ENCODE assay signal across 22 cellular contexts in genomic region chr6:156869986-156870398, GRCh38.
A peak's percentile ranks its signal among the peaks of the same experiment; 100 is the strongest.
DNase-seq lines count a peak whose midpoint lies in the region; ATAC-seq and TF ChIP-seq lines count a peak whose summit lies in the region.
"Had no signal": no experiment of that assay in that cellular context is flagged by ENCODE, and none has a peak within 500 bp of the region (broad histone marks: within the 10 kb centered on the region; RNA-seq: fewer than 3 reads in every experiment).

No MANE protein-coding gene starts in this region.

- H3K9me3 Mint-ChIP-seq in GM23338 (no peaks in the 10 kb centered on the region), neural progenitor cell (peaks cover 6% of the 10 kb centered on the region)
- no peaks in the 10 kb centered on the region for H3K9me3 Mint-ChIP-seq in activated T-helper 17 cell treated with anti-CD3 and anti-CD28 coated beads, Interleukin-2, amount 50 U/mL, for 72 hours
- H3K9me3 Mint-ChIP-seq: activated B cell treated with CpG ODN at 0.5 μM for 24 hours; T-helper 2 cell treated with Interferon-gamma antibody and Interleukin-4, amounts not matched to agents 5 μg/mL and 100 μg/mL, for 36 hours had no signal

- H3K27me3 Mint-ChIP-seq in GM23338 (ENCODE audit: insufficient read depth, low read depth, poor library complexity) (peaks cover 18% of the 10 kb centered on the region), neural progenitor cell (ENCODE audit: insufficient read depth, low read depth) (no peaks in the 10 kb centered on the region)
- no peaks in the 10 kb centered on the region for H3K27me3 Mint-ChIP-seq in activated T-helper 17 cell treated with anti-CD3 and anti-CD28 coated beads, Interleukin-2, amount 50 U/mL, for 72 hours
- H3K27me3 Mint-ChIP-seq: activated B cell treated with CpG ODN at 0.5 μM for 24 hours had no signal

- H3K27me3 ChIP-seq in GM23338 (ENCODE audit: insufficient read depth) = no peaks in the 10 kb centered on the region
- H3K27me3 ChIP-seq in neural progenitor cell = no peaks in the 10 kb centered on the region
- H3K27me3 ChIP-seq: BE2C, brain microvascular endothelial cell had no signal

- H3K9me2 ChIP-seq in GM23338 (ENCODE audit: insufficient read depth) = peaks cover 4% of the 10 kb centered on the region
- H3K9me2 ChIP-seq: SK-N-SH had no signal

- H3K36me3 Mint-ChIP-seq in GM23338 (ENCODE audit: low read depth) (no peaks in the 10 kb centered on the region; the same call in 2 of the 3 replicates), neural progenitor cell (peaks cover 11% of the 10 kb centered on the region)
- H3K36me3 Mint-ChIP-seq in activated T-helper 17 cell treated with anti-CD3 and anti-CD28 coated beads, Interleukin-2, amount 50 U/mL, for 72 hours (ENCODE audit: low read depth) = peaks cover 6% of the 10 kb centered on the region

- H2AFZ ChIP-seq in GM23338 = no peak overlapping the region
- H2AFZ ChIP-seq in neural progenitor cell (replicated peaks) = no peak overlapping the region

- DNase-seq in GM23338 (ENCODE audit: low spot score) (peak; percentile 65), iPS-NIHi11 (ENCODE audit: low spot score) (peak; percentile 43), neural progenitor cell (ENCODE audit: low spot score) (peak; percentile 63), left lobe of liver (ENCODE audit: low spot score) (no peak)
- no peak for DNase-seq in activated T-cell treated with anti-CD3 and anti-CD28 coated beads, Interleukin-2, amount 50 U/mL, for 1 hour
- DNase-seq: activated B cell treated with CpG ODN at 0.5 μM for 24 hours; activated CD4-positive, alpha-beta T cell treated with anti-CD3 and anti-CD28 coated beads, Interleukin-2, amount 50 U/mL, for 48 hours; activated gamma-delta T cell; BE2C; brain microvascular endothelial cell; COR-L47; MM.1S; NCI-H1436 treated with DMSO at 0.1 percent for 48 hours; NCI-H69; right cardiac atrium; RPMI8226; SK-N-SH had no signal

- H3K4me3 ChIP-seq in GM23338 (peak overlapping the region; percentile 32; the same call in 1 of the 2 replicates), neural progenitor cell (peak overlapping the region; percentile 20)

- H4K20me1 ChIP-seq in GM23338 (replicated peaks; ENCODE audit: insufficient read depth) (peaks cover 7% of the 10 kb centered on the region; the same call in 1 of the 2 replicates), neural progenitor cell (ENCODE audit: low read depth) (peaks cover 92% of the 10 kb centered on the region)

- H3K4me2 ChIP-seq in GM23338 (peak overlapping the region; percentile 59), neural progenitor cell (peak overlapping the region; percentile 76)
- H3K4me2 ChIP-seq: SK-N-SH had no signal

- H3K4me1 Mint-ChIP-seq in GM23338 = peaks cover 86% of the 10 kb centered on the region
- peaks cover 43% of the 10 kb centered on the region for H3K4me1 Mint-ChIP-seq in activated T-helper 17 cell treated with anti-CD3 and anti-CD28 coated beads, Interleukin-2, amount 50 U/mL, for 72 hours
- H3K4me1 Mint-ChIP-seq in neural progenitor cell = peaks cover 33% of the 10 kb centered on the region

- no peaks in the 10 kb centered on the region for H3K9me3 ChIP-seq in neural progenitor cell (ENCODE audit: low read depth)
- H3K9me3 ChIP-seq: BE2C, SK-N-SH had no signal

- peaks cover 65% of the 10 kb centered on the region for H3K4me1 ChIP-seq in GM23338 (ENCODE audit: insufficient read depth)
- H3K4me1 ChIP-seq in neural progenitor cell = peaks cover 43% of the 10 kb centered on the region

- no peak for TF ChIP-seq CTCF in GM23338 (conservative IDR thresholded peaks at IDR 0.05; ENCODE audit: low read depth in 2 of 2)
- TF ChIP-seq CTCF in neural progenitor cell (IDR thresholded peaks at IDR 0.05) = no peak

- H3F3A ChIP-seq in GM23338 (replicated peaks; ENCODE audit: low read depth) (no peaks in the 10 kb centered on the region), neural progenitor cell (ENCODE audit: low read depth) (peaks cover 20% of the 10 kb centered on the region)

- ATAC-seq in GM23338 (peak; percentile 68), left lobe of liver (no peak), HG02623 (IDR thresholded peaks at IDR 0.05; ENCODE audit: unreplicated experiment) (no peak), GM21723 (IDR thresholded peaks at IDR 0.05; ENCODE audit: unreplicated experiment) (no peak)
- ATAC-seq in activated T-helper 17 cell treated with anti-CD3 and anti-CD28 coated beads, Interleukin-2, amount 50 U/mL, for 72 hours (replicated peaks) = no peak
- ATAC-seq: right cardiac atrium had no signal

- no peak overlapping the region for H3K9ac ChIP-seq in neural progenitor cell
- H3K9ac ChIP-seq: SK-N-SH had no signal

- H3K27ac ChIP-seq in GM23338 (ENCODE audit: low read depth) (peak overlapping the region; percentile 91), neural progenitor cell (peak overlapping the region; percentile 86)
- H3K27ac ChIP-seq: brain microvascular endothelial cell, HL-60 had no signal

- H3K4me3 Mint-ChIP-seq in GM23338 (peak overlapping the region; percentile 65), neural progenitor cell (peak overlapping the region; percentile 44)
- H3K4me3 Mint-ChIP-seq in activated T-helper 17 cell treated with anti-CD3 and anti-CD28 coated beads, Interleukin-2, amount 50 U/mL, for 72 hours = no peak overlapping the region
- H3K4me3 Mint-ChIP-seq: activated B cell treated with CpG ODN at 0.5 μM for 24 hours; T-helper 2 cell treated with Interferon-gamma antibody and Interleukin-4, amounts not matched to agents 5 μg/mL and 100 μg/mL, for 36 hours had no signal

- H3K79me2 ChIP-seq in GM23338 (replicated peaks; ENCODE audit: insufficient read depth) = peaks cover 100% of the 10 kb centered on the region
- H3K79me2 ChIP-seq in neural progenitor cell (ENCODE audit: low read depth) = peaks cover 100% of the 10 kb centered on the region

- no peaks in the 10 kb centered on the region for H3K36me3 ChIP-seq in GM23338 (ENCODE audit: insufficient read depth)
- H3K36me3 ChIP-seq in neural progenitor cell = no peaks in the 10 kb centered on the region
- H3K36me3 ChIP-seq: BE2C, brain microvascular endothelial cell had no signal

- H3K27ac Mint-ChIP-seq in GM23338 = peak overlapping the region; percentile 96
- peak overlapping the region; percentile 16 for H3K27ac Mint-ChIP-seq in activated T-helper 17 cell treated with anti-CD3 and anti-CD28 coated beads, Interleukin-2, amount 50 U/mL, for 72 hours
- H3K27ac Mint-ChIP-seq in neural progenitor cell = peak overlapping the region; percentile 46
- H3K27ac Mint-ChIP-seq: T-helper 2 cell treated with Interferon-gamma antibody and Interleukin-4, amounts not matched to agents 5 μg/mL and 100 μg/mL, for 36 hours had no signal

TF ChIP-seq in GM23338, 12 proteins besides CTCF, POLR2A, EP300 and RAD21:
- TF ChIP-seq JUNB (IDR thresholded peaks at IDR 0.05; ENCODE audit: unreplicated experiment) (no peak), REST (IDR thresholded peaks at IDR 0.05; ENCODE audit: unreplicated experiment) (no peak)

Comparison
In these comparisons a context has a peak if more than half of its experiments do, and no peak if none do; other contexts are left out.
1. DNase-seq: peak in GM23338 (single experiment), iPS-NIHi11 (single experiment) and neural progenitor cell (single experiment); none in left lobe of liver (single experiment) and activated T-cell treated with anti-CD3 and anti-CD28 coated beads, Interleukin-2, amount 50 U/mL, for 1 hour (single experiment).
2. H3K27ac Mint-ChIP-seq: peak in every context shown above with its lines; median percentile 96 in GM23338; 46 in neural progenitor cell; 16 in activated T-helper 17 cell treated with anti-CD3 and anti-CD28 coated beads, Interleukin-2, amount 50 U/mL, for 72 hours.